9 cellular contexts compared by ENCODE assay signal in genomic region chr3:149480326-149481017, GRCh38. TPM values are rescaled to one million over a fixed set of nuclear protein-coding genes. Genes with fewer than 3 reads are reported as not detected.
DNase-seq lines count a peak whose midpoint lies in the region; ATAC-seq, FAIRE-seq and TF ChIP-seq lines count a peak whose summit lies in the region.
"Had no signal": no experiment of that assay in that cellular context is flagged by ENCODE, and none has a peak within 500 bp of the region (broad histone marks: within the 10 kb centered on the region; RNA-seq: fewer than 3 reads in every experiment).

No MANE protein-coding gene starts in this region.

- CTCF ChIA-PET in activated CD8-positive, alpha-beta memory T cell treated with anti-CD3 and anti-CD28 coated beads, Interleukin-2, amount 10 ng/mL, durations not matched to agents 7 days and 5 days (lab: Charles Lee), result interaction anchor here (0.7 to 1.4 kb wide), 4 partner anchors 8 to 82 kb away, joined by 3 to 5 read pairs (median 4); no protein-coding TSS in a partner anchor

- no peak overlapping the region for H3K4me3 Mint-ChIP-seq in activated CD8-positive, alpha-beta memory T cell treated with anti-CD3 and anti-CD28 coated beads, Interleukin-2, amount 10 ng/mL, durations not matched to agents 7 days and 5 days

- FAIRE-seq in D721Med (lab: Jason Lieb, UNC), result no peak

- peaks cover 2% of the 10 kb centered on the region for H3K4me1 Mint-ChIP-seq in activated CD8-positive, alpha-beta memory T cell treated with anti-CD3 and anti-CD28 coated beads, Interleukin-2, amount 10 ng/mL, durations not matched to agents 7 days and 5 days

- ATAC-seq in GM19328 (IDR thresholded peaks at IDR 0.05; ENCODE audit: unreplicated experiment), result peak; percentile 93
- ATAC-seq in HG03175 (IDR thresholded peaks at IDR 0.05; ENCODE audit: unreplicated experiment), result peak; percentile 95
- ATAC-seq in activated CD8-positive, alpha-beta memory T cell treated with anti-CD3 and anti-CD28 coated beads, Interleukin-2, amount 10 ng/mL, durations not matched to agents 7 days and 5 days, result peak; percentile 33

- peaks cover 10% of the 10 kb centered on the region for H3K27me3 Mint-ChIP-seq in activated CD8-positive, alpha-beta memory T cell treated with anti-CD3 and anti-CD28 coated beads, Interleukin-2, amount 10 ng/mL, durations not matched to agents 7 days and 5 days

- H3K9me3 Mint-ChIP-seq in activated CD8-positive, alpha-beta memory T cell treated with anti-CD3 and anti-CD28 coated beads, Interleukin-2, amount 10 ng/mL, durations not matched to agents 7 days and 5 days (ENCODE audit: low read depth), result no peaks in the 10 kb centered on the region

- H3K27ac Mint-ChIP-seq in activated CD8-positive, alpha-beta memory T cell treated with anti-CD3 and anti-CD28 coated beads, Interleukin-2, amount 10 ng/mL, durations not matched to agents 7 days and 5 days, result no peak overlapping the region

- peak; percentile 82 for TF ChIP-seq CTCF in D721Med (IDR thresholded peaks at IDR 0.05; ENCODE audit: insufficient read depth, missing control alignments)

- no peaks in the 10 kb centered on the region for H3K36me3 Mint-ChIP-seq in activated CD8-positive, alpha-beta memory T cell treated with anti-CD3 and anti-CD28 coated beads, Interleukin-2, amount 10 ng/mL, durations not matched to agents 7 days and 5 days

- DNase-seq in D721Med (ENCODE audit: insufficient read length, low spot score), result peak; percentile 31
- DNase-seq in NCI-H460 (ENCODE audit: extremely low read depth, low read depth), result peak; percentile 84
- DNase-seq in activated CD8-positive, alpha-beta memory T cell treated with anti-CD3 and anti-CD28 coated beads, Interleukin-2, amount 10 ng/mL, durations not matched to agents 7 days and 5 days, result peak; percentile 72
- DNase-seq in germinal center (ENCODE audit: low spot score), result peak; percentile 15
- DNase-seq in occipital lobe (lab: John Stamatoyannopoulos, UW), result peak; percentile 9
- no peak for DNase-seq in effector CD4-positive, alpha-beta T cell

RNA-seq across cellular contexts. Expression of gene TM4SF4, which starts 6.0 kb away (rescaled TPM):
- 0.10 TPM in 1 of 2 replicates, not detected in the other for total RNA-seq in NCI-H460 (2014; rRNA removed; shearing (Covaris generic))
- not detected in 2 replicates for polyA plus RNA-seq in NCI-H460 (2014; cell fraction: nucleus; rRNA removed)
- not detected for total RNA-seq in activated CD8-positive, alpha-beta memory T cell treated with anti-CD3 and anti-CD28 coated beads, Interleukin-2, amount 10 ng/mL, durations not matched to agents 7 days and 5 days
- not detected for total RNA-seq in occipital lobe
- total RNA-seq: activated CD8-positive, alpha-beta memory T cell treated with anti-CD3 and anti-CD28 coated beads for 36 hours had no signal

Comparison
In these comparisons a context has a peak if more than half of its experiments do, and no peak if none do; other contexts are left out.
1. ATAC-seq: peak in every context shown above with its lines; median percentile 95 in HG03175; 93 in GM19328; 33 in activated CD8-positive, alpha-beta memory T cell treated with anti-CD3 and anti-CD28 coated beads, Interleukin-2, amount 10 ng/mL, durations not matched to agents 7 days and 5 days.